ENCODE assay signal across 14 cellular contexts in the genomic region with DNA sequence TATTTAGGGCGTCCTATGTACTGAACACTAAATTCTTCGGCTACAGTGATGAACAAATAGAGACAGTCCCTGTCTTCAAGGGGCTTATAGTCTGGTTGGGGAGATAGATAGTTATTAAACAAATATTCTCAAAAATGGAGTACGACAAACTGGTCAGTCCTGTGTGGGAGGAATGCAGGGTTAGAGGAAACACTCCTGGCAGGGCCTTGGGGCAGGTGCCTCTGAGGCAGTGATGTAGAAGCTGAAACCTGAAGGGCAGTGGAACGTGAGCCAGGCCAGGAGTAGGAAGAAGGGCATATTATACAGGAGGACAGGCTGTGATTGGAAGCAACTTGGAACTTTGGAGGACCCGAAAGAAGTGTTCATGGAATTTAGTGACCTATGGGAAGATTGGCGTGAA.
DNase-seq lines count a peak whose midpoint lies in the region; ATAC-seq and TF ChIP-seq lines count a peak whose summit lies in the region.
"Had no signal": no experiment of that assay in that cellular context is flagged by ENCODE, and none has a peak within 500 bp of the region (broad histone marks: within the 10 kb centered on the region; RNA-seq: fewer than 3 reads in every experiment).

No MANE protein-coding gene starts in this region.

- no peak for ATAC-seq in activated B cell treated with CpG ODN at 0.5 μM for 24 hours (ENCODE audit: low read depth)
- ATAC-seq in naive thymus-derived CD4-positive, alpha-beta T cell: no peak
- ATAC-seq in GM19467 (IDR thresholded peaks at IDR 0.05; ENCODE audit: unreplicated experiment): no peak
- no peak for ATAC-seq in HG02852 (IDR thresholded peaks at IDR 0.05; ENCODE audit: unreplicated experiment)

- H3K36me3 ChIP-seq in CD4-positive, alpha-beta memory T cell (ENCODE audit: insufficient read depth, low read length): no peaks in the 10 kb centered on the region
- no peaks in the 10 kb centered on the region for H3K36me3 ChIP-seq in naive thymus-derived CD4-positive, alpha-beta T cell (ENCODE audit: control insufficient read depth in 2 of 3, insufficient read depth in 3 of 3, low read length in 3 of 3)
- H3K36me3 ChIP-seq: transverse colon had no signal

- CTCF ChIA-PET in CD4-positive, alpha-beta memory T cell (lab: Charles Lee; ENCODE audit: partially characterized antibody): interaction anchor here (1.9 kb wide), 1 partner anchor 12 kb away, joined by 6 read pairs; no protein-coding TSS in a partner anchor
- CTCF ChIA-PET in activated B cell treated with CpG ODN at 0.5 μM for 24 hours (lab: Charles Lee): no interaction called here
- CTCF ChIA-PET in naive thymus-derived CD4-positive, alpha-beta T cell (lab: Charles Lee): no interaction called here

- H3K9me3 Mint-ChIP-seq in T-helper 2 cell treated with Interferon-gamma antibody and Interleukin-4, amounts not matched to agents 5 μg/mL and 100 μg/mL, for 36 hours: peaks cover 6% of the 10 kb centered on the region
- H3K9me3 Mint-ChIP-seq in CD4-positive, alpha-beta memory T cell: peaks cover 0 to 4% (median 0%) of the 10 kb centered on the region in 8 donors
- H3K9me3 Mint-ChIP-seq in activated B cell treated with CpG ODN at 0.5 μM for 24 hours: peaks cover 4% of the 10 kb centered on the region
- peaks cover 0 to 6% (median 0%) of the 10 kb centered on the region in 11 donors for H3K9me3 Mint-ChIP-seq in naive thymus-derived CD4-positive, alpha-beta T cell

- peaks cover 35% of the 10 kb centered on the region for H3K4me1 ChIP-seq in CD4-positive, alpha-beta memory T cell (ENCODE audit: insufficient read depth, low read length)
- H3K4me1 ChIP-seq in naive thymus-derived CD4-positive, alpha-beta T cell (ENCODE audit: control insufficient read depth in 2 of 2, insufficient read depth in 2 of 2, low read length in 2 of 2): peaks cover 25 to 26% of the 10 kb centered on the region in 2 donors

- H3K4me3 ChIP-seq in CD4-positive, alpha-beta memory T cell (ENCODE audit: low read length in 2 of 2): no peak overlapping the region
- H3K4me3 ChIP-seq in naive thymus-derived CD4-positive, alpha-beta T cell (ENCODE audit: low read length): no peak overlapping the region
- H3K4me3 ChIP-seq: hepatocyte, transverse colon had no signal

- no peaks in the 10 kb centered on the region for H3K9me3 ChIP-seq in CD4-positive, alpha-beta memory T cell (ENCODE audit: control insufficient read depth in 1 of 2, low read length in 2 of 2)
- H3K9me3 ChIP-seq in naive thymus-derived CD4-positive, alpha-beta T cell (ENCODE audit: control insufficient read depth in 2 of 3, low read length in 3 of 3): no peaks in the 10 kb centered on the region
- H3K9me3 ChIP-seq: transverse colon had no signal

- intact Hi-C loops in CD4-positive, alpha-beta memory T cell (cut with micrococcal nuclease): loop anchor here (2.0 kb wide), 1 partner anchor 133 kb away; a partner anchor contains a TSS
- intact Hi-C loops in activated B cell treated with CpG ODN at 0.5 μM for 24 hours (cut with micrococcal nuclease): loop anchor here (5.0 kb wide), 1 partner anchor 133 kb away; a partner anchor contains a TSS
- intact Hi-C loops in naive thymus-derived CD4-positive, alpha-beta T cell (cut with micrococcal nuclease): loop anchor here (2.0 to 5.0 kb wide), 8 partner anchors 21 to 862 kb away; no protein-coding TSS in a partner anchor

- peaks cover 36% of the 10 kb centered on the region for H3K27me3 Mint-ChIP-seq in T-helper 2 cell treated with Interferon-gamma antibody and Interleukin-4, amounts not matched to agents 5 μg/mL and 100 μg/mL, for 36 hours (ENCODE audit: low read depth)
- H3K27me3 Mint-ChIP-seq in CD4-positive, alpha-beta memory T cell: no peaks in the 10 kb centered on the region
- H3K27me3 Mint-ChIP-seq in activated B cell treated with CpG ODN at 0.5 μM for 24 hours: no peaks in the 10 kb centered on the region
- H3K27me3 Mint-ChIP-seq in naive thymus-derived CD4-positive, alpha-beta T cell: no peaks in the 10 kb centered on the region

- H3K36me3 Mint-ChIP-seq in T-helper 2 cell treated with Interferon-gamma antibody and Interleukin-4, amounts not matched to agents 5 μg/mL and 100 μg/mL, for 36 hours (ENCODE audit: low read depth): peaks cover 5% of the 10 kb centered on the region
- peaks cover 0 to 5% of the 10 kb centered on the region in 2 donors for H3K36me3 Mint-ChIP-seq in CD4-positive, alpha-beta memory T cell
- peaks cover 5% of the 10 kb centered on the region for H3K36me3 Mint-ChIP-seq in activated B cell treated with CpG ODN at 0.5 μM for 24 hours (ENCODE audit: low read depth)
- H3K36me3 Mint-ChIP-seq in naive thymus-derived CD4-positive, alpha-beta T cell: peaks cover 0 to 19% (median 9%) of the 10 kb centered on the region in 5 donors

- H3K4me3 Mint-ChIP-seq in T-helper 2 cell treated with Interferon-gamma antibody and Interleukin-4, amounts not matched to agents 5 μg/mL and 100 μg/mL, for 36 hours: peak overlapping the region; percentile 30
- H3K4me3 Mint-ChIP-seq in CD4-positive, alpha-beta memory T cell: peak overlapping the region in 7 of 8 donors; percentile 1 to 81 (median 35)
- no peak overlapping the region for H3K4me3 Mint-ChIP-seq in activated B cell treated with CpG ODN at 0.5 μM for 24 hours
- H3K4me3 Mint-ChIP-seq in naive thymus-derived CD4-positive, alpha-beta T cell: peak overlapping the region; percentile 14 to 81 (median 58)

- peaks cover 38% of the 10 kb centered on the region for H3K4me1 Mint-ChIP-seq in T-helper 2 cell treated with Interferon-gamma antibody and Interleukin-4, amounts not matched to agents 5 μg/mL and 100 μg/mL, for 36 hours (ENCODE audit: low read depth)
- H3K4me1 Mint-ChIP-seq in CD4-positive, alpha-beta memory T cell: peaks cover 34 to 53% (median 43%) of the 10 kb centered on the region in 4 donors
- peaks cover 42% of the 10 kb centered on the region for H3K4me1 Mint-ChIP-seq in activated B cell treated with CpG ODN at 0.5 μM for 24 hours
- H3K4me1 Mint-ChIP-seq in naive thymus-derived CD4-positive, alpha-beta T cell: peaks cover 26 to 55% (median 47%) of the 10 kb centered on the region in 7 donors

- no peak overlapping the region for H3K27ac ChIP-seq in CD4-positive, alpha-beta memory T cell (ENCODE audit: low read depth, low read length)
- H3K27ac ChIP-seq in naive thymus-derived CD4-positive, alpha-beta T cell (ENCODE audit: low read depth, low read length): no peak overlapping the region
- H3K27ac ChIP-seq: C4-2B, hepatocyte had no signal

- H3K27me3 ChIP-seq in CD4-positive, alpha-beta memory T cell (ENCODE audit: insufficient read depth, low read length): no peaks in the 10 kb centered on the region
- H3K27me3 ChIP-seq in naive thymus-derived CD4-positive, alpha-beta T cell (ENCODE audit: control insufficient read depth in 2 of 2, insufficient read depth in 2 of 2, low read length in 2 of 2): no peaks in the 10 kb centered on the region
- H3K27me3 ChIP-seq: hepatocyte, transverse colon had no signal

- TF ChIP-seq CTCF in activated B cell treated with CpG ODN at 0.5 μM for 24 hours (IDR thresholded peaks at IDR 0.05): no peak

- POLR2A ChIA-PET in CD4-positive, alpha-beta memory T cell (lab: Charles Lee; ENCODE audit: partially characterized antibody): interaction anchor here (1.5 to 3.4 kb wide), 2 partner anchors 11 to 19 kb away, joined by 3 to 46 read pairs; no protein-coding TSS in a partner anchor
- POLR2A ChIA-PET in activated B cell treated with CpG ODN at 0.5 μM for 24 hours (lab: Charles Lee): no interaction called here
- POLR2A ChIA-PET in naive thymus-derived CD4-positive, alpha-beta T cell (lab: Charles Lee): no interaction called here

- DNase-seq in T-helper 2 cell treated with Interferon-gamma antibody and Interleukin-4, amounts not matched to agents 5 μg/mL and 100 μg/mL, for 36 hours (ENCODE audit: low spot score): no peak
- DNase-seq in T-helper 2 cell (no peak), activated B cell treated with CpG ODN at 0.5 μM for 24 hours (no peak), SKM-1 (lab: John Stamatoyannopoulos, UW; ENCODE audit: unreplicated experiment) (no peak)
- DNase-seq in CD4-positive, alpha-beta memory T cell: no peak
- DNase-seq in naive thymus-derived CD4-positive, alpha-beta T cell: no peak
- DNase-seq: DMS79 treated with DMSO at 0.1 percent for 48 hours, GOT3, NCI-H187, transverse colon had no signal

- H3K27ac Mint-ChIP-seq in T-helper 2 cell treated with Interferon-gamma antibody and Interleukin-4, amounts not matched to agents 5 μg/mL and 100 μg/mL, for 36 hours: peak overlapping the region; percentile 59
- peak overlapping the region; percentile 27 to 98 (median 94) for H3K27ac Mint-ChIP-seq in CD4-positive, alpha-beta memory T cell
- H3K27ac Mint-ChIP-seq in activated B cell treated with CpG ODN at 0.5 μM for 24 hours: peak overlapping the region; percentile 5
- peak overlapping the region in 8 of 9 donors; percentile 6 to 96 (median 92) for H3K27ac Mint-ChIP-seq in naive thymus-derived CD4-positive, alpha-beta T cell

Comparison
In these comparisons a context has a peak if more than half of its experiments do, and no peak if none do; other contexts are left out.
1. H3K27ac Mint-ChIP-seq: peak in every context shown above with its lines; median percentile 94 in CD4-positive, alpha-beta memory T cell; 92 in naive thymus-derived CD4-positive, alpha-beta T cell; 59 in T-helper 2 cell treated with Interferon-gamma antibody and Interleukin-4, amounts not matched to agents 5 μg/mL and 100 μg/mL, for 36 hours; 5 in activated B cell treated with CpG ODN at 0.5 μM for 24 hours.